ENCODE assay signal across 21 cellular contexts in the genomic region with DNA sequence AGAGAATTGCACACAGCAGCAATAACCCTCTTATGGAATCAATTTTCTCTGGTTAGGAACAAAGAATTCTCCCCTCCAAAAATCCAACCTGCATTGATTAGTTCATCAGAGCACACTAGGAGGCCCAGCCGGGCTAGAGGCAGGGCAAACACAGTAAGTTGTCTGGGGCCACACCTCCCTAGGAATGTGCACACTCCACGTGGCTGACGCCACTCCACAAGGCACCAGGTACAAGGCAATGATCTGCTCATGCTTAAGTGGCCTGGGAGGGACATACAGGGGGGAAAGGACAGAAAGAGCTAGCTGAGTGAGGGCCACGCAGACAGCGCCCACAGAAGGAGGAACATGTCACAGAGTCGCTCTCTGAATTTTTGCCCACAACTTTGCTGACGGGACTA.
DNase-seq lines count a peak whose midpoint lies in the region; ATAC-seq and TF ChIP-seq lines count a peak whose summit lies in the region.
"Had no signal": no experiment of that assay in that cellular context is flagged by ENCODE, and none has a peak within 500 bp of the region (broad histone marks: within the 10 kb centered on the region; RNA-seq: fewer than 3 reads in every experiment).

No MANE protein-coding gene starts in this region.

- intact Hi-C loops in upper lobe of right lung (cut with DNase I), result no loop called here
- intact Hi-C loops in prostate gland (cut with DNase I), result loop anchor here (5.0 kb wide), 2 partner anchors 107 to 172 kb away; partner anchors contain the start of gene SLC39A11

- no peak overlapping the region for H3K4me3 ChIP-seq in fibroblast of lung (replicated peaks in 1 of 4; ENCODE audit: control extremely low read depth in 1 of 4, insufficient read depth in 1 of 4, low read depth in 3 of 4, low read length in 4 of 4)
- H3K4me3 ChIP-seq in upper lobe of right lung, result no peak overlapping the region
- H3K4me3 ChIP-seq in prostate gland, result no peak overlapping the region
- H3K4me3 ChIP-seq: skin epidermis, transverse colon had no signal

- no peak overlapping the region for H3K27ac ChIP-seq in fibroblast of lung (ENCODE audit: insufficient read depth, low read length)
- no peak overlapping the region for H3K27ac ChIP-seq in upper lobe of right lung
- H3K27ac ChIP-seq in prostate gland, result no peak overlapping the region
- H3K27ac ChIP-seq: skin epidermis, transverse colon had no signal

- H3K79me2 ChIP-seq in fibroblast of lung (ENCODE audit: control insufficient read depth, insufficient read depth, low read length), result no peaks in the 10 kb centered on the region

- H3K27me3 ChIP-seq in fibroblast of lung (ENCODE audit: control insufficient read depth, insufficient read depth, low read length) (no peaks in the 10 kb centered on the region), upper lobe of right lung (no peaks in the 10 kb centered on the region), prostate gland (replicated peaks; ENCODE audit: insufficient read depth) (no peaks in the 10 kb centered on the region)
- H3K27me3 ChIP-seq: BE2C, transverse colon had no signal

- no peak for TF ChIP-seq CTCF in fibroblast of lung (conservative IDR thresholded peaks at IDR 0.05 in 1 of 2, IDR thresholded peaks at IDR 0.05 in 1 of 2; ENCODE audit: low read depth in 1 of 2, low read length in 2 of 2)
- TF ChIP-seq CTCF in upper lobe of right lung (IDR thresholded peaks at IDR 0.05), result no peak
- TF ChIP-seq CTCF in chondrocyte (IDR thresholded peaks at IDR 0.05), result no peak
- TF ChIP-seq CTCF in prostate gland (IDR thresholded peaks at IDR 0.05), result no peak

- TF ChIP-seq POLR2A in prostate gland (IDR thresholded peaks at IDR 0.05), result no peak

- no peaks in the 10 kb centered on the region for H3K36me3 Mint-ChIP-seq in chondrocyte (ENCODE audit: low read depth)
- H3K36me3 Mint-ChIP-seq: mesothelial cell of epicardium had no signal

- DNase-seq in H4 (ENCODE audit: low spot score) (peak; percentile 32), fibroblast of lung (ENCODE audit: low read depth in 2 of 2) (peak in 1 of 2 donors; percentile 62), upper lobe of right lung (peak; percentile 74), SIG-M5 treated with dmso at 0.1 percent for 504 hours (lab: John Stamatoyannopoulos, UW; ENCODE audit: unreplicated experiment) (no peak), chondrocyte (ENCODE audit: low spot score) (no peak), prostate gland (ENCODE audit: low spot score) (no peak)
- DNase-seq: activated CD4-positive, alpha-beta T cell treated with anti-CD3 and anti-CD28 coated beads, Interleukin-2, amount 50 U/mL, for 1 hour; activated gamma-delta T cell treated with Interleukin-2 at 50 U/mL for 16 hours; BE2C; hypothalamus; kidney; NCI-H1930; stimulated activated CD4-positive, alpha-beta T cell treated with anti-CD3 and anti-CD28 coated beads, Interleukin-2, amount 100 ng/mL, for 48 hours; transverse colon had no signal

- H3K9me3 ChIP-seq in fibroblast of lung (ENCODE audit: control insufficient read depth, insufficient read depth, low read depth, low read length) (no peaks in the 10 kb centered on the region), upper lobe of right lung (no peaks in the 10 kb centered on the region), prostate gland (no peaks in the 10 kb centered on the region)
- H3K9me3 ChIP-seq: BE2C, transverse colon had no signal

- ATAC-seq in SK-N-SH treated with all-trans-retinoic acid at 6 μM for 48 hours, result peak; percentile 59
- peak; percentile 91 for ATAC-seq in upper lobe of right lung

- no peak overlapping the region for H2AFZ ChIP-seq in fibroblast of lung (ENCODE audit: low read length)

- H3K27ac Mint-ChIP-seq in chondrocyte (ENCODE audit: unreplicated experiment), result no peak overlapping the region
- H3K27ac Mint-ChIP-seq: IgD-negative memory B cell; mesothelial cell of epicardium; nephron; progenitor cell of endocrine pancreas; stimulated activated naive CD8-positive, alpha-beta T cell treated with anti-CD3 and anti-CD28 coated beads, Interleukin-15, Interleukin-2, amounts not matched to agents 100 ng/mL and 50 ng/mL, for 24 hours had no signal

- no peaks in the 10 kb centered on the region for H3K27me3 Mint-ChIP-seq in chondrocyte (ENCODE audit: low read depth)
- H3K27me3 Mint-ChIP-seq: IgD-negative memory B cell; stimulated activated naive CD8-positive, alpha-beta T cell treated with anti-CD3 and anti-CD28 coated beads, Interleukin-15, Interleukin-2, amounts not matched to agents 100 ng/mL and 50 ng/mL, for 24 hours had no signal

- peaks cover 15% of the 10 kb centered on the region for H3K4me1 Mint-ChIP-seq in chondrocyte (ENCODE audit: low read depth)

- H3K4me1 ChIP-seq in fibroblast of lung (ENCODE audit: control insufficient read depth, extremely low read depth, insufficient read depth, low read length), result peaks cover 8% of the 10 kb centered on the region
- peaks cover 9% of the 10 kb centered on the region for H3K4me1 ChIP-seq in upper lobe of right lung
- H3K4me1 ChIP-seq in prostate gland (replicated peaks), result no peaks in the 10 kb centered on the region
- H3K4me1 ChIP-seq: transverse colon had no signal

- peak overlapping the region; percentile 44 for H3K4me2 ChIP-seq in fibroblast of lung (ENCODE audit: extremely low read depth, insufficient read depth, low read length)

- no peak overlapping the region for H3K4me3 Mint-ChIP-seq in chondrocyte (ENCODE audit: unreplicated experiment)
- H3K4me3 Mint-ChIP-seq: mesothelial cell of epicardium; nephron; stimulated activated naive CD8-positive, alpha-beta T cell treated with anti-CD3 and anti-CD28 coated beads, Interleukin-15, Interleukin-2, amounts not matched to agents 100 ng/mL and 50 ng/mL, for 24 hours had no signal

- H3K9me3 Mint-ChIP-seq in chondrocyte (ENCODE audit: low read depth), result no peaks in the 10 kb centered on the region
- H3K9me3 Mint-ChIP-seq: IgD-negative memory B cell; mesothelial cell of epicardium; nephron; stimulated activated naive CD8-positive, alpha-beta T cell treated with anti-CD3 and anti-CD28 coated beads, Interleukin-15, Interleukin-2, amounts not matched to agents 100 ng/mL and 50 ng/mL, for 24 hours had no signal

- no peaks in the 10 kb centered on the region for H4K20me1 ChIP-seq in fibroblast of lung (ENCODE audit: control insufficient read depth, extremely low read depth, insufficient read depth, low read length)

- WGBS in prostate gland, result 81% methylated on average over 7 of the region's 7 CpGs

- H3K9ac ChIP-seq in fibroblast of lung (ENCODE audit: insufficient read depth, low read length), result no peak overlapping the region

- H3K36me3 ChIP-seq in fibroblast of lung (ENCODE audit: control insufficient read depth, insufficient read depth, low read length) (no peaks in the 10 kb centered on the region), upper lobe of right lung (no peaks in the 10 kb centered on the region), prostate gland (no peaks in the 10 kb centered on the region)
- H3K36me3 ChIP-seq: BE2C, transverse colon had no signal

TF ChIP-seq in SK-N-SH treated with all-trans-retinoic acid at 6 μM for 48 hours, 23 proteins besides CTCF, POLR2A, EP300 and RAD21 (continues in another document):
- TF ChIP-seq TCF4 (CRISPR knock-in tag; IDR thresholded peaks at IDR 0.05; ENCODE audit: borderline replicate concordance), result no peak
- TF ChIP-seq PPARA (CRISPR knock-in tag; IDR thresholded peaks at IDR 0.05; ENCODE audit: borderline replicate concordance), result no peak
- TF ChIP-seq ZNF8 (CRISPR knock-in tag; IDR thresholded peaks at IDR 0.05), result no peak
- no peak for TF ChIP-seq ISL1 (CRISPR knock-in tag; IDR thresholded peaks at IDR 0.05)
- TF ChIP-seq BACH2 (CRISPR knock-in tag; IDR thresholded peaks at IDR 0.05; ENCODE audit: borderline replicate concordance), result no peak
- TF ChIP-seq TOX (CRISPR knock-in tag; IDR thresholded peaks at IDR 0.05; ENCODE audit: borderline replicate concordance), result no peak
- TF ChIP-seq ESRRG (CRISPR knock-in tag; IDR thresholded peaks at IDR 0.05), result no peak
- no peak for TF ChIP-seq ZNF70 (CRISPR knock-in tag; IDR thresholded peaks at IDR 0.05)
- no peak for TF ChIP-seq ZFP3 (CRISPR knock-in tag; IDR thresholded peaks at IDR 0.05)
- no peak for TF ChIP-seq ZC3H10 (CRISPR knock-in tag; IDR thresholded peaks at IDR 0.05)
- no peak for TF ChIP-seq OSR1 (CRISPR knock-in tag; IDR thresholded peaks at IDR 0.05)
- TF ChIP-seq CSRNP3 (CRISPR knock-in tag; IDR thresholded peaks at IDR 0.05), result no peak
- no peak for TF ChIP-seq ZFP30 (CRISPR knock-in tag; IDR thresholded peaks at IDR 0.05)
- no peak for TF ChIP-seq CREB5 (CRISPR knock-in tag; IDR thresholded peaks at IDR 0.05; ENCODE audit: low read depth)
- no peak for TF ChIP-seq RARB (CRISPR knock-in tag; IDR thresholded peaks at IDR 0.05)

Comparison
In these comparisons a context has a peak if more than half of its experiments do, and no peak if none do; other contexts are left out.
1. DNase-seq: peak in H4 (single experiment) and upper lobe of right lung (single experiment); none in SIG-M5 treated with dmso at 0.1 percent for 504 hours (single experiment), chondrocyte (single experiment) and prostate gland (single experiment).